17 cellular contexts compared by ENCODE assay signal in the genomic region with DNA sequence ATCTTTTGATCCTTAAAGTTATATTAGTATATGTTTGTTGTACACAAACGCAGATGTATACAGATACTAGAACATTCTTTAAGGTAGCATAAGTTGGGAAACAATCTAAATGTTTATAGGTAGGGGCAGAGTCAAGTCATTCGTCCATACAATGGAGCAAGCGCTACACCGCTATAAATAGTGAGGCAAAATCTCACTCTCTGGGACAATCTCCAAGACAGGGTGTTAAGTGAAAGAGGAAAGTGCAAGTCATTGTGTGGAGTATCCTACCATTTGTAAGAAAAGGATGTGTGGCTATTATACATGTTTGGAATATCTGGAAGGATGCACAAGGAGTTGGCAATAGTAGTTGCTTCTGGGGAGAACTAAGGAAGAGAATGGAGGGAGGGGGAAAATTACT. TPM values are rescaled to one million over a fixed set of nuclear protein-coding genes. Genes with fewer than 3 reads are reported as not detected.
DNase-seq lines count a peak whose midpoint lies in the region; ATAC-seq, FAIRE-seq and TF ChIP-seq lines count a peak whose summit lies in the region.
"Had no signal": no experiment of that assay in that cellular context is flagged by ENCODE, and none has a peak within 500 bp of the region (broad histone marks: within the 10 kb centered on the region; RNA-seq: fewer than 3 reads in every experiment).

No MANE protein-coding gene starts in this region.

- no peak overlapping the region for H2AFZ ChIP-seq in K562 (ENCODE audit: low read depth, low read length)
- H2AFZ ChIP-seq: GM23248 had no signal

- BruUV-seq in K562 (replicated peaks; lab: Mats Ljungman, UMichigan) = no TSS peak

- TF ChIP-seq RAD21 in A549 (conservative IDR thresholded peaks at IDR 0.05 in 1 of 2, IDR thresholded peaks at IDR 0.05 in 1 of 2) = no peak
- no peak for TF ChIP-seq RAD21 in K562 (CRISPR knock-in tag; conservative IDR thresholded peaks at IDR 0.05 in 1 of 2, IDR thresholded peaks at IDR 0.05 in 1 of 2)

- H3K36me3 ChIP-seq in K562 (ENCODE audit: control insufficient read depth, insufficient read depth, low read length) (no peaks in the 10 kb centered on the region), psoas muscle (ENCODE audit: insufficient read depth in 1 of 2, low read depth in 1 of 2) (no peaks in the 10 kb centered on the region), body of pancreas (replicated peaks in 1 of 2; ENCODE audit: insufficient read depth in 1 of 2, low read depth in 2 of 2) (no peaks in the 10 kb centered on the region)
- H3K36me3 ChIP-seq: BLaER1 had no signal

- H3K27me3 ChIP-seq in K562 (ENCODE audit: control insufficient read depth in 2 of 2, insufficient read depth in 2 of 2, low read length in 2 of 2) (peaks cover 0 to 5% of the 10 kb centered on the region in 2 experiments; a peak in 1 of 5 replicates), psoas muscle (ENCODE audit: insufficient read depth in 3 of 3, low read length in 2 of 3) (no peaks in the 10 kb centered on the region), body of pancreas (no peaks in the 10 kb centered on the region)
- H3K27me3 ChIP-seq: BLaER1 had no signal

- no peak overlapping the region for H3K27ac ChIP-seq in A549
- no peak overlapping the region for H3K27ac ChIP-seq in K562 (ENCODE audit: extremely low read depth, low read depth, low read length)
- H3K27ac ChIP-seq in psoas muscle = peak overlapping the region; percentile 32
- H3K27ac ChIP-seq in body of pancreas = no peak overlapping the region
- H3K27ac ChIP-seq: 22Rv1, BLaER1, GM23248 had no signal

- no peak for TF ChIP-seq EP300 in A549 (IDR thresholded peaks at IDR 0.05)
- TF ChIP-seq EP300 in K562 (IDR thresholded peaks at IDR 0.05; ENCODE audit: low read length) = no peak

- H4K20me1 ChIP-seq in K562 (replicated peaks; ENCODE audit: control insufficient read depth, insufficient read depth, low read length) = no peaks in the 10 kb centered on the region
- H4K20me1 ChIP-seq: BLaER1 had no signal

- H3K4me1 ChIP-seq in A549 (peaks cover 29% of the 10 kb centered on the region), K562 (replicated peaks in 1 of 2; ENCODE audit: control insufficient read depth in 2 of 2, insufficient read depth in 2 of 2, low read length in 2 of 2) (peaks cover 3 to 11% of the 10 kb centered on the region in 2 experiments; a peak in 3 of 5 replicates), psoas muscle (peaks cover 6% of the 10 kb centered on the region), body of pancreas (no peaks in the 10 kb centered on the region)
- H3K4me1 ChIP-seq: BLaER1 had no signal

- CTCF ChIA-PET in A549 (lab: Yijun Ruan, JAX) = interaction anchor here (1.2 kb wide), 1 partner anchor 11 kb away, joined by 4 read pairs; no protein-coding TSS in a partner anchor
- CTCF ChIA-PET in K562 (lab: Yijun Ruan, JAX; ENCODE audit: low intra/inter-chr PET ratio) = no interaction called here

- TF ChIP-seq CTCF in A549 (IDR thresholded peaks at IDR 0.05) (no peak), K562 (IDR thresholded peaks at IDR 0.05 in 2 of 3, conservative IDR thresholded peaks at IDR 0.05 in 1 of 3; ENCODE audit: insufficient read depth in 2 of 3, low read depth in 1 of 3, low read length in 3 of 3) (no peak), psoas muscle (IDR thresholded peaks at IDR 0.05) (no peak), body of pancreas (IDR thresholded peaks at IDR 0.05) (no peak)

- in situ Hi-C loops in K562 (cut with MboI) = no loop called here

- intact Hi-C loops in Right ventricle myocardium superior (cut with DNase I) (no loop called here), Right ventricle myocardium inferior (cut with DNase I) (no loop called here), K562 (cut with micrococcal nuclease) (no loop called here), psoas muscle (cut with DNase I) (no loop called here), body of pancreas (cut with DNase I) (no loop called here)

- FAIRE-seq in A549 (lab: Jason Lieb, UNC) (no peak), K562 (lab: Jason Lieb, UNC) (no peak)
- FAIRE-seq: GM12892 had no signal

- no peak overlapping the region for H3K9ac ChIP-seq in K562 (ENCODE audit: insufficient read depth in 1 of 2, low read depth in 2 of 2, low read length in 2 of 2)
- H3K9ac ChIP-seq: BLaER1, GM23248 had no signal

- DNase-seq in Right ventricle myocardium superior (no peak), Right ventricle myocardium inferior (ENCODE audit: missing footprints) (no peak), A549 (ENCODE audit: low read depth in 1 of 2, low spot score in 1 of 2) (no peak), K562 (ENCODE audit: extremely low read depth in 1 of 4, low spot score in 3 of 4) (no peak), psoas muscle (no peak), body of pancreas (no peak)
- DNase-seq: AML-193; Caco-2; CD8-positive, alpha-beta memory T cell; DND-41; GDM1; GM23248; H7 had no signal

- H3K9me1 ChIP-seq in K562 (ENCODE audit: control insufficient read depth, insufficient read depth, low read length) = no peaks in the 10 kb centered on the region

- POLR2A ChIA-PET in A549 (lab: Yijun Ruan, JAX) = no interaction called here
- POLR2A ChIA-PET in K562 (lab: Yijun Ruan, JAX) = interaction anchor here (2.2 kb wide), 1 partner anchor 11 kb away, joined by 9 read pairs; no protein-coding TSS in a partner anchor

- H3K4me3 ChIP-seq in A549 (no peak overlapping the region), K562 (no peak overlapping the region), psoas muscle (no peak overlapping the region), body of pancreas (no peak overlapping the region)
- H3K4me3 ChIP-seq: BLaER1, GM23248 had no signal

- ATAC-seq in Right ventricle myocardium superior (ENCODE audit: poor library complexity) (peak; percentile 15), Right ventricle myocardium inferior (no peak), A549 (no peak), K562 (no peak), psoas muscle (peak in 3 of 4 donors; percentile 65 to 73 (median 67)), GM18858 (IDR thresholded peaks at IDR 0.05; ENCODE audit: unreplicated experiment) (no peak), body of pancreas (no peak)

- no peaks in the 10 kb centered on the region for H3K79me2 ChIP-seq in K562 (ENCODE audit: control insufficient read depth, insufficient read depth, low read length)

- peaks cover 12% of the 10 kb centered on the region for H3K9me3 ChIP-seq in A549
- peaks cover 4% of the 10 kb centered on the region; the same call in 1 of the 2 replicates for H3K9me3 ChIP-seq in K562 (replicated peaks; ENCODE audit: control insufficient read depth, insufficient read depth, low read depth, low read length)
- no peaks in the 10 kb centered on the region for H3K9me3 ChIP-seq in psoas muscle
- no peaks in the 10 kb centered on the region for H3K9me3 ChIP-seq in body of pancreas
- H3K9me3 ChIP-seq: Caco-2 had no signal

- H3K4me2 ChIP-seq in A549 (no peak overlapping the region), K562 (ENCODE audit: insufficient read depth, low read length) (no peak overlapping the region)
- H3K4me2 ChIP-seq: BLaER1 had no signal

- 87% methylated on average over 4 of the region's 4 CpGs for WGBS in A549 (ENCODE audit: missing lambda C conversion rate)
- 53% methylated on average over 4 of the region's 4 CpGs for WGBS in K562 (ENCODE audit: insufficient coverage, low coverage, missing lambda C conversion rate)
- WGBS in psoas muscle, 3 donors = 30 to 70% (median 50%) methylated on average over 4 of the region's 4 CpGs
- 57 to 81% methylated on average over 4 of the region's 4 CpGs for WGBS in body of pancreas, 2 donors

- TF ChIP-seq POLR2A in A549 (IDR thresholded peaks at IDR 0.05; ENCODE audit: low read length) (no peak), K562 (conservative IDR thresholded peaks at IDR 0.05) (no peak), body of pancreas (IDR thresholded peaks at IDR 0.05) (no peak)

TF ChIP-seq in A549, 52 proteins besides CTCF, POLR2A, EP300 and RAD21 (continues in another document):
- TF ChIP-seq ZNF302 (CRISPR knock-in tag; IDR thresholded peaks at IDR 0.05) (no peak), NFE2L2 (conservative IDR thresholded peaks at IDR 0.05; ENCODE audit: low read length) (peak; percentile 73), CHD4 (IDR thresholded peaks at IDR 0.05; ENCODE audit: borderline replicate concordance) (no peak)

TF ChIP-seq in K562, 482 proteins besides CTCF, POLR2A, EP300 and RAD21 (continues in another document):
- TF ChIP-seq TCF3 (CRISPR knock-in tag; IDR thresholded peaks at IDR 0.05) = no peak
- TF ChIP-seq FOXA3 (CRISPR knock-in tag; conservative IDR thresholded peaks at IDR 0.05 in 1 of 2, IDR thresholded peaks at IDR 0.05 in 1 of 2) = no peak
- no peak for TF ChIP-seq MXI1 (IDR thresholded peaks at IDR 0.05; ENCODE audit: low read depth, low read length)
- TF ChIP-seq C11orf30 (IDR thresholded peaks at IDR 0.05; ENCODE audit: low read depth) = peak; percentile 67
- peak; percentile 74 for TF ChIP-seq NFE2 (IDR thresholded peaks at IDR 0.05; ENCODE audit: low read depth)

RNA-seq across cellular contexts. Expression of a gene that starts 16.2 kb away (rescaled TPM):
- total RNA-seq in Right ventricle myocardium superior = 1,567 TPM
- 1,619 TPM for total RNA-seq in Right ventricle myocardium inferior
- polyA plus RNA-seq in A549 (2011; rRNA removed) = 85.9 and 97.6 TPM in 2 replicates
- polyA plus RNA-seq in A549 (2012; cell fraction: cytosol; rRNA removed) = 59.4 and 66.7 TPM in 2 replicates
- 44.8 and 46.9 TPM in 2 replicates for polyA plus RNA-seq in A549 (2012; cell fraction: nucleus; rRNA removed)
- 57.9 to 70.3 TPM (median 68.1 TPM) in 3 replicates for polyA plus RNA-seq in A549 (2017; fragmentation: RNase III; extraction: RNeasy Plus Mini Kit Qiagen cat#74134 plus additional on column Dnase treatment)
- polyA minus RNA-seq in A549 (2011; rRNA and poly(A)+ RNA removed) = 81.4 and 86.9 TPM in 2 replicates
- total RNA-seq in K562 (2011; cell fraction: chromatin; rRNA removed; ENCODE audit: low replicate concordance) = 11.6 and 14.9 TPM in 2 replicates
- 8.7 and 15.1 TPM in 2 replicates for total RNA-seq in K562 (2011; cell fraction: nucleolus; rRNA removed)
- total RNA-seq in K562 (2011; cell fraction: nucleoplasm; rRNA removed) = 14.7 and 16.9 TPM in 2 replicates
- 24.9 and 30.4 TPM in 2 replicates for total RNA-seq in K562 (2014; rRNA removed)
- 20.4 and 23.9 TPM in 2 replicates for total RNA-seq in K562 (2014; rRNA removed; fragmentation: Illumina TruSeq; extraction: Trizol)
- total RNA-seq in K562 (2015; rRNA removed; fragmentation: Illumina TruSeq; extraction: Trizol) = 13.9 and 14.4 TPM in 2 replicates
- total RNA-seq in K562 (2021) = 31.4 and 33.6 TPM in 2 replicates
- polyA plus RNA-seq in K562 (2011; rRNA removed) = 7.5 and 24.2 TPM in 2 replicates
- polyA plus RNA-seq in K562 (2011; cell fraction: cytosol; rRNA removed) = 10.0 and 28.0 TPM in 2 replicates
- polyA plus RNA-seq in K562 (2011; cell fraction: nucleus; rRNA removed) = 3.5 and 10.2 TPM in 2 replicates
- 28.9 and 53.6 TPM in 2 replicates for polyA plus RNA-seq in K562 (2012)
- 31.3 and 33.1 TPM in 2 replicates for polyA plus RNA-seq in K562 (2014; fragmentation: Illumina TruSeq; extraction: Trizol)
- polyA plus RNA-seq in K562 (2014; fragmentation: Nextera tagmentation; extraction: Ambion mirVana) = 10 to 100 TPM; 13.7 to 16.6 TPM
- 32.5 and 34.5 TPM in 2 replicates for polyA plus RNA-seq in K562 (2014; rRNA removed)
- polyA minus RNA-seq in K562 (2011; rRNA and poly(A)+ RNA removed) = 9.1 and 18.7 TPM in 2 replicates
- 5.1 and 5.5 TPM in 2 replicates for polyA minus RNA-seq in K562 (2011; cell fraction: cytosol; rRNA and poly(A)+ RNA removed)
- polyA minus RNA-seq in K562 (2011; cell fraction: nucleus; rRNA and poly(A)+ RNA removed) = 1.9 and 10.8 TPM in 2 replicates
- total RNA-seq in psoas muscle = 100 to 1,000 TPM in 1 of 4 donors, 10 to 100 TPM in 3; 33.5 to 114 (median 51.7) TPM
- 10 to 100 TPM; 24.7 to 40.9 (median 28.5) TPM for polyA plus RNA-seq in psoas muscle
- total RNA-seq in body of pancreas = 10 to 100 TPM in 1 of 2 donors, 1 to 10 TPM in 1; 3.6 to 21.8 TPM

Comparison
In these comparisons a context has a peak if more than half of its experiments do, and no peak if none do; other contexts are left out.
1. ATAC-seq: peak in Right ventricle myocardium superior (single experiment) and psoas muscle (3 of 4); none in Right ventricle myocardium inferior (single experiment), A549 (0 of 2), K562 (single experiment), GM18858 (single experiment) and body of pancreas (single experiment).
2. RNA of a gene that starts 16.2 kb away (total RNA-seq): 1,619 TPM in Right ventricle myocardium inferior (single experiment) and 1,567 TPM in Right ventricle myocardium superior (single experiment); 33.5 to 114 TPM in psoas muscle, 8.7 to 33.6 TPM in K562 and 3.6 to 21.8 TPM in body of pancreas; every median in the first group is over 10 times any median in the second.